ENCODE assay signal across 1 cellular context in the genomic region with DNA sequence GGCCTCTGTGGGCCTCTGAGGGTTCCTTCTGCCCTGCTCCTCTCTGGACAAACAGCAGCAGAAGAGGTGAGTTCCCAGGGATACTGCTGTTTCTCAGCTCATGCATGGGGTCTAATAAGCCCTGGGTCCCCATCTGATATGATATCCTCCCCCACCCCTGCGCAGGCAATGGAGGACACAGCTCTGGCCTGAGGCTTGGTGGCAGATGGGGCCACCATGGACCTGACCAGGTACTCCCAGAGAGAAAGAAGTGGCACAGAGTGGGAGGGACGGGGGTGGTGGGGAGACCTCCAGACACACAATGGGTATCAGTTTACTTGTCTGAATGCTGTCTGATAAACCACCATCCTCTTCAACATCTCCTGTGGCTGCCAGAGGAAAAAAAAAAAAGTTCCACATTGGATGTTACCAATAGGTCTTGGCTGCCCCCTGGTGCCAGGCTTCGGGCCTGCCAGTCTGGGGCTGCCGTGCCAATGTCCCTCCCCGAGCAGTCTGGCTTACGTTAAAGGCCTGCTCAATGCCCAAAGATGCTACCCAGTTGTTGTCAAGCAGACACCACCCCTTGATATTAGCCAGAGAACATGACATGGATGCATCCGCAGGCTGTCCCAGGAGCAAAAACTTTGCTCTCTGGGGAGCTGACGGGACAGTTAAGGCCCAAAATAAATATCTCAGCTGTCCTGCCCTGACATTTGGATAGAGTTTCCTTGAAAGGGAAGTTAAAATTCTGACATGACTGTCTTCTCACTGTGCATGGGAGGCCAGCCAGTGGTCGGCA.
TF ChIP-seq lines count a peak whose summit lies in the region.

No MANE protein-coding gene starts in this region.

TF ChIP-seq in neural cell, 6 proteins besides CTCF, POLR2A, EP300 and RAD21 (continued from another document):
- TF ChIP-seq, protein P1, sequence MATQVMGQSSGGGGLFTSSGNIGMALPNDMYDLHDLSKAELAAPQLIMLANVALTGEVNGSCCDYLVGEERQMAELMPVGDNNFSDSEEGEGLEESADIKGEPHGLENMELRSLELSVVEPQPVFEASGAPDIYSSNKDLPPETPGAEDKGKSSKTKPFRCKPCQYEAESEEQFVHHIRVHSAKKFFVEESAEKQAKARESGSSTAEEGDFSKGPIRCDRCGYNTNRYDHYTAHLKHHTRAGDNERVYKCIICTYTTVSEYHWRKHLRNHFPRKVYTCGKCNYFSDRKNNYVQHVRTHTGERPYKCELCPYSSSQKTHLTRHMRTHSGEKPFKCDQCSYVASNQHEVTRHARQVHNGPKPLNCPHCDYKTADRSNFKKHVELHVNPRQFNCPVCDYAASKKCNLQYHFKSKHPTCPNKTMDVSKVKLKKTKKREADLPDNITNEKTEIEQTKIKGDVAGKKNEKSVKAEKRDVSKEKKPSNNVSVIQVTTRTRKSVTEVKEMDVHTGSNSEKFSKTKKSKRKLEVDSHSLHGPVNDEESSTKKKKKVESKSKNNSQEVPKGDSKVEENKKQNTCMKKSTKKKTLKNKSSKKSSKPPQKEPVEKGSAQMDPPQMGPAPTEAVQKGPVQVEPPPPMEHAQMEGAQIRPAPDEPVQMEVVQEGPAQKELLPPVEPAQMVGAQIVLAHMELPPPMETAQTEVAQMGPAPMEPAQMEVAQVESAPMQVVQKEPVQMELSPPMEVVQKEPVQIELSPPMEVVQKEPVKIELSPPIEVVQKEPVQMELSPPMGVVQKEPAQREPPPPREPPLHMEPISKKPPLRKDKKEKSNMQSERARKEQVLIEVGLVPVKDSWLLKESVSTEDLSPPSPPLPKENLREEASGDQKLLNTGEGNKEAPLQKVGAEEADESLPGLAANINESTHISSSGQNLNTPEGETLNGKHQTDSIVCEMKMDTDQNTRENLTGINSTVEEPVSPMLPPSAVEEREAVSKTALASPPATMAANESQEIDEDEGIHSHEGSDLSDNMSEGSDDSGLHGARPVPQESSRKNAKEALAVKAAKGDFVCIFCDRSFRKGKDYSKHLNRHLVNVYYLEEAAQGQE (IDR thresholded peaks at IDR 0.05; ENCODE audit: borderline replicate concordance) = no peak
- no peak for TF ChIP-seq EZH2 (IDR thresholded peaks at IDR 0.05; ENCODE audit: borderline replicate concordance, insufficient read depth, low read length, poor library complexity, severe bottlenecking)
- peak; percentile 78 for TF ChIP-seq SMC3 (conservative IDR thresholded peaks at IDR 0.05; ENCODE audit: poor library complexity)
- no peak for TF ChIP-seq MXI1 (conservative IDR thresholded peaks at IDR 0.05; ENCODE audit: poor library complexity, severe bottlenecking)
